In genomic region chr4:84146300-84146942, GRCh38 we compare ENCODE assay signal across 13 cellular contexts.
DNase-seq lines count a peak whose midpoint lies in the region; ATAC-seq and TF ChIP-seq lines count a peak whose summit lies in the region.
"Had no signal": no experiment of that assay in that cellular context is flagged by ENCODE, and none has a peak within 500 bp of the region (broad histone marks: within the 10 kb centered on the region; RNA-seq: fewer than 3 reads in every experiment).

No MANE protein-coding gene starts in this region.

- peak overlapping the region in 3 of 10 donors; percentile 34 to 53 (median 43) for H3K4me3 Mint-ChIP-seq in naive thymus-derived CD4-positive, alpha-beta T cell
- H3K4me3 Mint-ChIP-seq in GM23338 = no peak overlapping the region
- H3K4me3 Mint-ChIP-seq: activated naive CD8-positive, alpha-beta T cell treated with anti-CD3 and anti-CD28 coated beads, Interleukin-2, amount 10 ng/mL, durations not matched to agents 7 days and 5 days had no signal

- H3K4me1 Mint-ChIP-seq in naive thymus-derived CD4-positive, alpha-beta T cell = peaks cover 0 to 11% (median 7%) of the 10 kb centered on the region in 7 donors
- H3K4me1 Mint-ChIP-seq in GM23338 = no peaks in the 10 kb centered on the region
- H3K4me1 Mint-ChIP-seq: activated naive CD8-positive, alpha-beta T cell treated with anti-CD3 and anti-CD28 coated beads, Interleukin-2, amount 10 ng/mL, durations not matched to agents 7 days and 5 days had no signal

- H2AFZ ChIP-seq in GM23338 = no peak overlapping the region

- H3K4me2 ChIP-seq in GM23338 = no peak overlapping the region
- H3K4me2 ChIP-seq: SK-N-SH had no signal

- H3K9me3 Mint-ChIP-seq in naive thymus-derived CD4-positive, alpha-beta T cell = peaks cover 0 to 2% (median 0%) of the 10 kb centered on the region in 11 donors
- no peaks in the 10 kb centered on the region; the same call in 2 of the 3 replicates for H3K9me3 Mint-ChIP-seq in GM23338
- H3K9me3 Mint-ChIP-seq: activated naive CD8-positive, alpha-beta T cell treated with anti-CD3 and anti-CD28 coated beads, Interleukin-2, amount 10 ng/mL, durations not matched to agents 7 days and 5 days had no signal

- H4K20me1 ChIP-seq in GM23338 (replicated peaks; ENCODE audit: insufficient read depth) = no peaks in the 10 kb centered on the region

- no peak overlapping the region for H3K27ac Mint-ChIP-seq in naive thymus-derived CD4-positive, alpha-beta T cell
- H3K27ac Mint-ChIP-seq in GM23338 = no peak overlapping the region
- H3K27ac Mint-ChIP-seq: activated naive CD8-positive, alpha-beta T cell treated with anti-CD3 and anti-CD28 coated beads, Interleukin-2, amount 10 ng/mL, durations not matched to agents 7 days and 5 days had no signal

- no peak overlapping the region for H3K4me3 ChIP-seq in naive thymus-derived CD4-positive, alpha-beta T cell (ENCODE audit: low read length)
- H3K4me3 ChIP-seq in GM23338 = no peak overlapping the region

- no peaks in the 10 kb centered on the region for H3K36me3 Mint-ChIP-seq in naive thymus-derived CD4-positive, alpha-beta T cell
- no peaks in the 10 kb centered on the region for H3K36me3 Mint-ChIP-seq in GM23338 (ENCODE audit: low read depth)
- H3K36me3 Mint-ChIP-seq: activated naive CD8-positive, alpha-beta T cell treated with anti-CD3 and anti-CD28 coated beads, Interleukin-2, amount 10 ng/mL, durations not matched to agents 7 days and 5 days had no signal

- peak; percentile 75 for ATAC-seq in GM18508 (IDR thresholded peaks at IDR 0.05; ENCODE audit: insufficient read depth, unreplicated experiment)
- ATAC-seq in GM21390 (IDR thresholded peaks at IDR 0.05; ENCODE audit: unreplicated experiment) = peak; percentile 72
- ATAC-seq in HG03103 (IDR thresholded peaks at IDR 0.05; ENCODE audit: low read depth, unreplicated experiment) = peak; percentile 74
- no peak for ATAC-seq in naive thymus-derived CD4-positive, alpha-beta T cell
- no peak for ATAC-seq in GM23338

- CTCF ChIA-PET in naive thymus-derived CD4-positive, alpha-beta T cell (lab: Charles Lee) = no interaction called here

- no peak overlapping the region for H3K27ac ChIP-seq in naive thymus-derived CD4-positive, alpha-beta T cell (ENCODE audit: low read depth, low read length)
- H3K27ac ChIP-seq in GM23338 (ENCODE audit: low read depth) = no peak overlapping the region
- H3K27ac ChIP-seq: neutrophil, WERI-Rb-1 had no signal

- no peaks in the 10 kb centered on the region for H3K9me2 ChIP-seq in GM23338 (ENCODE audit: insufficient read depth)
- H3K9me2 ChIP-seq: SK-N-SH had no signal

- H3K9me3 ChIP-seq in naive thymus-derived CD4-positive, alpha-beta T cell (ENCODE audit: control insufficient read depth in 2 of 3, low read length in 3 of 3) = no peaks in the 10 kb centered on the region
- H3K9me3 ChIP-seq: neutrophil, SK-N-SH had no signal

- POLR2A ChIA-PET in naive thymus-derived CD4-positive, alpha-beta T cell (lab: Charles Lee) = no interaction called here

- intact Hi-C loops in naive thymus-derived CD4-positive, alpha-beta T cell (cut with micrococcal nuclease) = no loop called here

- TF ChIP-seq CTCF in GM23338 (conservative IDR thresholded peaks at IDR 0.05; ENCODE audit: low read depth in 2 of 2) = no peak

- no peaks in the 10 kb centered on the region for H3K79me2 ChIP-seq in GM23338 (replicated peaks; ENCODE audit: insufficient read depth)

- H3F3A ChIP-seq in GM23338 (replicated peaks; ENCODE audit: low read depth) = no peaks in the 10 kb centered on the region

- H3K4me1 ChIP-seq in naive thymus-derived CD4-positive, alpha-beta T cell (ENCODE audit: control insufficient read depth in 2 of 2, insufficient read depth in 2 of 2, low read length in 2 of 2) = no peaks in the 10 kb centered on the region
- no peaks in the 10 kb centered on the region for H3K4me1 ChIP-seq in GM23338 (ENCODE audit: insufficient read depth)

- no peaks in the 10 kb centered on the region for H3K27me3 Mint-ChIP-seq in naive thymus-derived CD4-positive, alpha-beta T cell
- H3K27me3 Mint-ChIP-seq in GM23338 (ENCODE audit: insufficient read depth, low read depth, poor library complexity) = peaks cover 2% of the 10 kb centered on the region
- H3K27me3 Mint-ChIP-seq: activated naive CD8-positive, alpha-beta T cell treated with anti-CD3 and anti-CD28 coated beads, Interleukin-2, amount 10 ng/mL, durations not matched to agents 7 days and 5 days had no signal

- no peaks in the 10 kb centered on the region for H3K36me3 ChIP-seq in naive thymus-derived CD4-positive, alpha-beta T cell (ENCODE audit: control insufficient read depth in 2 of 3, insufficient read depth in 3 of 3, low read length in 3 of 3)
- H3K36me3 ChIP-seq in GM23338 (ENCODE audit: insufficient read depth) = no peaks in the 10 kb centered on the region
- H3K36me3 ChIP-seq: neutrophil, WERI-Rb-1 had no signal

- peak; percentile 13 for DNase-seq in RPMI8226
- DNase-seq in EL = no peak
- DNase-seq in naive thymus-derived CD4-positive, alpha-beta T cell = no peak
- DNase-seq in germinal center (ENCODE audit: low spot score) = no peak
- no peak for DNase-seq in GM23338 (ENCODE audit: low spot score)
- DNase-seq: activated naive CD8-positive, alpha-beta T cell treated with anti-CD3 and anti-CD28 coated beads, Interleukin-2, amount 10 ng/mL, durations not matched to agents 7 days and 5 days; NCI-H1930; SK-N-SH; WERI-Rb-1 had no signal

- no peaks in the 10 kb centered on the region for H3K27me3 ChIP-seq in naive thymus-derived CD4-positive, alpha-beta T cell (ENCODE audit: control insufficient read depth in 2 of 2, insufficient read depth in 2 of 2, low read length in 2 of 2)
- H3K27me3 ChIP-seq in GM23338 (ENCODE audit: insufficient read depth) = no peaks in the 10 kb centered on the region
- H3K27me3 ChIP-seq: neutrophil had no signal

TF ChIP-seq in GM23338, 12 proteins besides CTCF, POLR2A, EP300 and RAD21:
- TF ChIP-seq REST (IDR thresholded peaks at IDR 0.05; ENCODE audit: unreplicated experiment) (no peak), POLR2AphosphoS5 (IDR thresholded peaks at IDR 0.05; ENCODE audit: low read depth) (no peak), JUNB (IDR thresholded peaks at IDR 0.05; ENCODE audit: unreplicated experiment) (no peak), NANOG (IDR thresholded peaks at IDR 0.05; ENCODE audit: borderline replicate concordance) (no peak), ETS1 (IDR thresholded peaks at IDR 0.05) (no peak), CREB1 (CRISPR knock-in tag; IDR thresholded peaks at IDR 0.05; ENCODE audit: low read depth) (no peak)

Comparison
In these comparisons a context has a peak if more than half of its experiments do, and no peak if none do; other contexts are left out.
1. ATAC-seq: peak in GM18508 (single experiment), GM21390 (single experiment) and HG03103 (single experiment); none in naive thymus-derived CD4-positive, alpha-beta T cell (single experiment) and GM23338 (single experiment).